28 cellular contexts compared by ENCODE assay signal in the genomic region with DNA sequence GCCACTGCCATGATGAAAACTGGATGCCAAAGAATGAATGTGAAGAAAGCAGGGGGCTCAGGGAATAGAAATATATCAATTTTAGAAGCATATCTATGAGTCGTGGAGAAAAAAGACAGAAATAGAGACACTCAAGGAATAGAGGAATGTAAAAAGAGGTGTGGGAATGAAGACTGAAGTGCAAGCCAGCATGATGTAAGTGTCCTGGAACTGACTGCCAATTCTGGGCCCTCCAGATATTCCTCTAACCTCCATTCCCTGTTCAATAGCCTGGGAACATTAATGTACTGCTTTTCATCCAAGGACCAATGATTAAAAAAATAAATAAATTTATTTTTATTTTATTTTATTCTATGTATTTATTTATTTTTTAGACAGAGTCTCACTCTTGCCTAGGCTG. TPM values are rescaled to one million over a fixed set of nuclear protein-coding genes. Genes with fewer than 3 reads are reported as not detected.
"Had no signal": no experiment of that assay in that cellular context is flagged by ENCODE, and none has a peak within 500 bp of the region (broad histone marks: within the 10 kb centered on the region; RNA-seq: fewer than 3 reads in every experiment).

No MANE protein-coding gene starts in this region.

- H3K36me3 ChIP-seq: pancreas, prostate gland, right lobe of liver, thoracic aorta, tibial artery, upper lobe of right lung, uterus had no signal

- H3K27ac ChIP-seq: hepatocyte, lower lobe of right lung, pancreas, prostate gland, right lobe of liver, skin epidermis, suprapubic skin, thoracic aorta, tibial artery, upper lobe of right lung, uterus had no signal

- H3K27me3 Mint-ChIP-seq: stimulated activated naive CD8-positive, alpha-beta T cell treated with anti-CD3 and anti-CD28 coated beads, Interleukin-15, Interleukin-2, amounts not matched to agents 100 ng/mL and 50 ng/mL, for 24 hours had no signal

- H3K4me3 ChIP-seq: hepatocyte, lower lobe of right lung, pancreas, prostate gland, right lobe of liver, skin epidermis, suprapubic skin, thoracic aorta, tibial artery, upper lobe of right lung, uterus had no signal

- H3K4me1 ChIP-seq: lower lobe of right lung, pancreas, prostate gland, right lobe of liver, suprapubic skin, tibial artery, upper lobe of right lung, uterus had no signal

- H3K4me1 Mint-ChIP-seq: naive thymus-derived CD8-positive, alpha-beta T cell; nephron; neural crest cell; stimulated activated effector memory CD8-positive, alpha-beta T cell treated with anti-CD3 and anti-CD28 coated beads, Interleukin-12 subunit alpha, Interleukin-12 subunit beta, amount 100 ng/mL, for 72 hours had no signal

- H3K9me3 Mint-ChIP-seq: neural crest cell; stimulated activated naive CD8-positive, alpha-beta T cell treated with anti-CD3 and anti-CD28 coated beads, Interleukin-15, Interleukin-2, amounts not matched to agents 100 ng/mL and 50 ng/mL, for 24 hours had no signal

- H3K79me2 ChIP-seq: hepatocyte had no signal

- H3K9me3 ChIP-seq: lower lobe of right lung, pancreas, prostate gland, right lobe of liver, suprapubic skin, thoracic aorta, tibial artery, upper lobe of right lung, uterus had no signal

- H2AFZ ChIP-seq: hepatocyte had no signal

- DNase-seq: islet precursor cell; lower lobe of right lung; mammary epithelial cell; mesenchymal stem cell; naive thymus-derived CD8-positive, alpha-beta T cell; nucleus accumbens; pancreas; posterior cingulate gyrus; retina; right lobe of liver; stimulated activated CD4-positive, alpha-beta T cell treated with anti-CD3 and anti-CD28 coated beads, Interleukin-12 subunit alpha, Interleukin-12 subunit beta, amount 100 ng/mL, for 4 hours; stimulated activated CD4-positive, alpha-beta T cell treated with anti-CD3 and anti-CD28 coated beads, Interleukin-15, amount 100 ng/mL, for 24 hours; stimulated activated CD4-positive, alpha-beta T cell treated with anti-CD3 and anti-CD28 coated beads, Interleukin-2, amount 100 ng/mL, for 24 hours; stimulated activated CD4-positive, alpha-beta T cell treated with anti-CD3 and anti-CD28 coated beads, Interleukin-4, amount 100 ng/mL, for 24 hours; stimulated activated naive CD4-positive, alpha-beta T cell; tibial artery; trophoblast cell; upper lobe of right lung; uterus had no signal

- H3K27me3 ChIP-seq: hepatocyte, pancreas, right lobe of liver, suprapubic skin, tibial artery, upper lobe of right lung, uterus had no signal

- H3K4me2 ChIP-seq: hepatocyte had no signal

- ATAC-seq: lower lobe of right lung; naive thymus-derived CD8-positive, alpha-beta T cell; pancreas; right lobe of liver; stimulated activated effector memory CD8-positive, alpha-beta T cell treated with anti-CD3 and anti-CD28 coated beads, Interleukin-12 subunit alpha, Interleukin-12 subunit beta, amount 100 ng/mL, for 72 hours; upper lobe of right lung had no signal

- H3K36me3 Mint-ChIP-seq: naive thymus-derived CD8-positive, alpha-beta T cell; stimulated activated effector memory CD8-positive, alpha-beta T cell treated with anti-CD3 and anti-CD28 coated beads, Interleukin-12 subunit alpha, Interleukin-12 subunit beta, amount 100 ng/mL, for 72 hours had no signal

- H3K27ac Mint-ChIP-seq: naive thymus-derived CD8-positive, alpha-beta T cell; nephron; stimulated activated effector memory CD8-positive, alpha-beta T cell treated with anti-CD3 and anti-CD28 coated beads, Interleukin-12 subunit alpha, Interleukin-12 subunit beta, amount 100 ng/mL, for 72 hours; stimulated activated naive CD8-positive, alpha-beta T cell treated with anti-CD3 and anti-CD28 coated beads, Interleukin-15, Interleukin-2, amounts not matched to agents 100 ng/mL and 50 ng/mL, for 24 hours had no signal

- FAIRE-seq: pancreas had no signal

- H3K4me3 Mint-ChIP-seq: naive thymus-derived CD8-positive, alpha-beta T cell; nephron; neural crest cell; stimulated activated effector memory CD8-positive, alpha-beta T cell treated with anti-CD3 and anti-CD28 coated beads, Interleukin-12 subunit alpha, Interleukin-12 subunit beta, amount 100 ng/mL, for 72 hours; stimulated activated naive CD8-positive, alpha-beta T cell treated with anti-CD3 and anti-CD28 coated beads, Interleukin-15, Interleukin-2, amounts not matched to agents 100 ng/mL and 50 ng/mL, for 24 hours had no signal

RNA-seq across cellular contexts. Expression of a gene that starts 40.6 kb away (rescaled TPM):
- polyA plus RNA-seq: naive thymus-derived CD8-positive, alpha-beta T cell had no signal
